In genomic region chr22:38754247-38755154, GRCh38 we compare ENCODE assay signal across 8 cellular contexts. TPM values are rescaled to one million over a fixed set of nuclear protein-coding genes. Genes with fewer than 3 reads are reported as not detected.
DNase-seq lines count a peak whose midpoint lies in the region; ATAC-seq and TF ChIP-seq lines count a peak whose summit lies in the region.

No MANE protein-coding gene starts in this region.

- peak overlapping the region; percentile 89 to 99 (median 98) for H3K27ac Mint-ChIP-seq in CD4-positive, alpha-beta memory T cell

- intact Hi-C loops in CD4-positive, alpha-beta memory T cell (cut with micrococcal nuclease) = loop anchor here (5.0 kb wide), 2 partner anchors 32 to 88 kb away; partner anchors contain the start of gene NPTXR
- intact Hi-C loops in spleen (cut with DNase I; ENCODE audit: low total_unique reads) = no loop called here

- peak overlapping the region; percentile 68 to 98 for H3K4me3 ChIP-seq in CD4-positive, alpha-beta memory T cell (ENCODE audit: low read length in 2 of 2)
- H3K4me3 ChIP-seq in kidney epithelial cell (ENCODE audit: low read depth, low read length) (peak overlapping the region; percentile 74), spleen (peak overlapping the region; percentile 63 to 97 (median 84))

- POLR2A ChIA-PET in CD4-positive, alpha-beta memory T cell (lab: Charles Lee; ENCODE audit: partially characterized antibody) = interaction anchor here (0.5 to 42.6 kb wide), 11 partner anchors 5 to 564 kb away, joined by 3 to 1746 read pairs (median 6); partner anchors contain the start of genes CBX6, GTPBP1, NPTXR and SUN2
- POLR2A ChIA-PET in HEK293T (lab: Yijun Ruan, JAX) = no interaction called here

- no peak for TF ChIP-seq CTCF in kidney epithelial cell (IDR thresholded peaks at IDR 0.05; ENCODE audit: insufficient read depth, low read length, poor library complexity, severe bottlenecking)
- no peak for TF ChIP-seq CTCF in spleen (IDR thresholded peaks at IDR 0.05 in 8 of 11, conservative IDR thresholded peaks at IDR 0.05 in 3 of 11)

- no peak for TF ChIP-seq POLR2A in spleen (IDR thresholded peaks at IDR 0.05)

- H3K9me3 ChIP-seq in CD4-positive, alpha-beta memory T cell (ENCODE audit: control insufficient read depth in 1 of 2, low read length in 2 of 2) = no peaks in the 10 kb centered on the region
- no peaks in the 10 kb centered on the region for H3K9me3 ChIP-seq in spleen

- CTCF ChIA-PET in CD4-positive, alpha-beta memory T cell (lab: Charles Lee; ENCODE audit: partially characterized antibody) = interaction anchor here (0.8 to 1.9 kb wide), 3 partner anchors 21 to 116 kb away, joined by 3 to 9 read pairs (median 4); no protein-coding TSS in a partner anchor
- CTCF ChIA-PET in HEK293T (lab: Yijun Ruan, JAX) = no interaction called here

- H3K4me1 Mint-ChIP-seq in CD4-positive, alpha-beta memory T cell = peaks cover 42 to 89% (median 61%) of the 10 kb centered on the region in 4 donors

- peak overlapping the region; percentile 74 for H3K27ac ChIP-seq in CD4-positive, alpha-beta memory T cell (ENCODE audit: low read depth, low read length)
- H3K27ac ChIP-seq in spleen = peak overlapping the region; percentile 90 to 100 (median 97)

- peaks cover 0 to 2% (median 0%) of the 10 kb centered on the region in 8 donors for H3K9me3 Mint-ChIP-seq in CD4-positive, alpha-beta memory T cell

- no peaks in the 10 kb centered on the region for H3K27me3 ChIP-seq in CD4-positive, alpha-beta memory T cell (ENCODE audit: insufficient read depth, low read length)
- H3K27me3 ChIP-seq in kidney epithelial cell (ENCODE audit: control insufficient read depth, insufficient read depth, low read length) = no peaks in the 10 kb centered on the region
- H3K27me3 ChIP-seq in spleen (replicated peaks in 1 of 7) = no peaks in the 10 kb centered on the region

- peak overlapping the region; percentile 97 to 99 (median 99) for H3K4me3 Mint-ChIP-seq in CD4-positive, alpha-beta memory T cell

- H3K27me3 Mint-ChIP-seq in CD4-positive, alpha-beta memory T cell = no peaks in the 10 kb centered on the region

- H3K4me1 ChIP-seq in CD4-positive, alpha-beta memory T cell (ENCODE audit: insufficient read depth, low read length) = peaks cover 79% of the 10 kb centered on the region
- H3K4me1 ChIP-seq in spleen = peaks cover 49 to 93% (median 82%) of the 10 kb centered on the region in 6 donors

- WGBS in spleen, 5 donors = 1 to 5% (median 3%) methylated on average over 19 of the region's 19 CpGs

- DNase-seq in CD4-positive, alpha-beta memory T cell = peak in 3 of 5 donors; percentile 36 to 61 (median 45)
- DNase-seq in HT-29 (ENCODE audit: low spot score) (peak; percentile 77), SIG-M5 treated with dmso at 0.1 percent for 504 hours (lab: John Stamatoyannopoulos, UW; ENCODE audit: unreplicated experiment) (peak; percentile 88), cerebellar cortex (ENCODE audit: low spot score) (peak; percentile 88), kidney epithelial cell (ENCODE audit: low read depth) (no peak), spleen (no peak), HEK293T (ENCODE audit: extremely low spot score) (no peak)

- H3K36me3 ChIP-seq in CD4-positive, alpha-beta memory T cell (ENCODE audit: insufficient read depth, low read length) = peaks cover 36% of the 10 kb centered on the region
- H3K36me3 ChIP-seq in kidney epithelial cell (ENCODE audit: control insufficient read depth, insufficient read depth, low read length) (peaks cover 1% of the 10 kb centered on the region), spleen (peaks cover 3 to 42% (median 31%) of the 10 kb centered on the region in 6 donors)

- no peak for ATAC-seq in HG03571 (IDR thresholded peaks at IDR 0.05; ENCODE audit: unreplicated experiment)

- peaks cover 40 to 55% of the 10 kb centered on the region in 2 donors for H3K36me3 Mint-ChIP-seq in CD4-positive, alpha-beta memory T cell

TF ChIP-seq in HEK293T, 16 proteins besides CTCF, POLR2A, EP300 and RAD21:
- TF ChIP-seq SP1 (IDR thresholded peaks at IDR 0.05) (no peak), ZNF384 (IDR thresholded peaks at IDR 0.05) (no peak), HDGF (IDR thresholded peaks at IDR 0.05; ENCODE audit: borderline replicate concordance) (no peak), ARNT (IDR thresholded peaks at IDR 0.05) (no peak), L3MBTL2 (conservative IDR thresholded peaks at IDR 0.05) (no peak), FOXM1 (IDR thresholded peaks at IDR 0.05; ENCODE audit: borderline replicate concordance) (no peak), CTBP1 (IDR thresholded peaks at IDR 0.05; ENCODE audit: borderline replicate concordance) (no peak), PKNOX1 (IDR thresholded peaks at IDR 0.05) (no peak), FOXK2 (IDR thresholded peaks at IDR 0.05) (no peak)
TF ChIP-seq in HEK293T: peak in this region for 0.

RNA-seq across cellular contexts. Expression of gene SUN2, which starts 1.3 kb away (rescaled TPM):
- total RNA-seq in CD4-positive, alpha-beta memory T cell = 1,000 to 10,000 TPM in 1 of 2 experiments, 100 to 1,000 TPM in 1; 988 to 1,004 TPM
- polyA plus RNA-seq in CD4-positive, alpha-beta memory T cell = 100 to 1,000 TPM; 323 to 643 TPM
- 101 and 110 TPM in 2 replicates for total RNA-seq in HT-29 (2014; rRNA removed; shearing (Covaris generic))
- total RNA-seq in kidney epithelial cell (84.5 and 105 TPM in 2 replicates), spleen (100 to 1,000 TPM; 204 to 455 (median 220) TPM)
- polyA plus RNA-seq in spleen = 10 to 100 TPM; 35.4 to 86.5 (median 38.9) TPM

RNA-seq across cellular contexts. Expression of gene DNAL4, which starts 39.4 kb away (rescaled TPM):
- total RNA-seq in CD4-positive, alpha-beta memory T cell = 1 to 10 TPM; 8.6 to 9.6 TPM
- 10 to 100 TPM; 11.1 to 13.3 TPM for polyA plus RNA-seq in CD4-positive, alpha-beta memory T cell
- 11.3 and 14.4 TPM in 2 replicates for total RNA-seq in HT-29 (2014; rRNA removed; shearing (Covaris generic))
- total RNA-seq in kidney epithelial cell (30.3 and 46.9 TPM in 2 replicates), spleen (10 to 100 TPM; 10.4 to 17.6 (median 13.9) TPM)
- 10 to 100 TPM in 2 of 3 donors, 1 to 10 TPM in 1; 8.6 to 16.2 (median 10.6) TPM for polyA plus RNA-seq in spleen

RNA-seq across cellular contexts. Expression of gene GTPBP1, which starts 48.8 kb away (rescaled TPM):
- 10 to 100 TPM; 94.1 to 96.6 TPM for total RNA-seq in CD4-positive, alpha-beta memory T cell
- 10 to 100 TPM; 14.6 to 30.8 TPM for polyA plus RNA-seq in CD4-positive, alpha-beta memory T cell
- 53.8 and 54.9 TPM in 2 replicates for total RNA-seq in HT-29 (2014; rRNA removed; shearing (Covaris generic))
- total RNA-seq in kidney epithelial cell (33.0 and 35.4 TPM in 2 replicates), spleen (100 to 1,000 TPM in 2 of 7 donors, 10 to 100 TPM in 5; 76.3 to 134 (median 98.8) TPM)
- 10 to 100 TPM in 1 of 3 donors, 1 to 10 TPM in 2; 9.7 to 31.9 (median 9.9) TPM for polyA plus RNA-seq in spleen

RNA-seq across cellular contexts. Expression of gene JOSD1, which starts 53.8 kb away (rescaled TPM):
- 10 to 100 TPM; 64.6 to 65.4 TPM for total RNA-seq in CD4-positive, alpha-beta memory T cell
- 1 to 10 TPM; 8.0 to 9.6 TPM for polyA plus RNA-seq in CD4-positive, alpha-beta memory T cell
- 60.5 and 79.2 TPM in 2 replicates for total RNA-seq in HT-29 (2014; rRNA removed; shearing (Covaris generic))
- total RNA-seq in kidney epithelial cell (97.3 and 110 TPM in 2 replicates), spleen (10 to 100 TPM; 28.5 to 54.2 (median 36.4) TPM)
- polyA plus RNA-seq in spleen = 10 to 100 TPM; 10.1 to 16.3 (median 13.8) TPM

Comparison
In these comparisons a context has a peak if more than half of its experiments do, and no peak if none do; other contexts are left out.
1. DNase-seq: peak in CD4-positive, alpha-beta memory T cell (3 of 5), HT-29 (single experiment), SIG-M5 treated with dmso at 0.1 percent for 504 hours (single experiment) and cerebellar cortex (single experiment); none in kidney epithelial cell (single experiment), spleen (single experiment) and HEK293T (single experiment).
2. Peak in every context shown above with its lines, with median percentiles within 50 percentile points of each other: H3K4me3 ChIP-seq.